ENCODE assay signal across 1 cellular context in the genomic region with DNA sequence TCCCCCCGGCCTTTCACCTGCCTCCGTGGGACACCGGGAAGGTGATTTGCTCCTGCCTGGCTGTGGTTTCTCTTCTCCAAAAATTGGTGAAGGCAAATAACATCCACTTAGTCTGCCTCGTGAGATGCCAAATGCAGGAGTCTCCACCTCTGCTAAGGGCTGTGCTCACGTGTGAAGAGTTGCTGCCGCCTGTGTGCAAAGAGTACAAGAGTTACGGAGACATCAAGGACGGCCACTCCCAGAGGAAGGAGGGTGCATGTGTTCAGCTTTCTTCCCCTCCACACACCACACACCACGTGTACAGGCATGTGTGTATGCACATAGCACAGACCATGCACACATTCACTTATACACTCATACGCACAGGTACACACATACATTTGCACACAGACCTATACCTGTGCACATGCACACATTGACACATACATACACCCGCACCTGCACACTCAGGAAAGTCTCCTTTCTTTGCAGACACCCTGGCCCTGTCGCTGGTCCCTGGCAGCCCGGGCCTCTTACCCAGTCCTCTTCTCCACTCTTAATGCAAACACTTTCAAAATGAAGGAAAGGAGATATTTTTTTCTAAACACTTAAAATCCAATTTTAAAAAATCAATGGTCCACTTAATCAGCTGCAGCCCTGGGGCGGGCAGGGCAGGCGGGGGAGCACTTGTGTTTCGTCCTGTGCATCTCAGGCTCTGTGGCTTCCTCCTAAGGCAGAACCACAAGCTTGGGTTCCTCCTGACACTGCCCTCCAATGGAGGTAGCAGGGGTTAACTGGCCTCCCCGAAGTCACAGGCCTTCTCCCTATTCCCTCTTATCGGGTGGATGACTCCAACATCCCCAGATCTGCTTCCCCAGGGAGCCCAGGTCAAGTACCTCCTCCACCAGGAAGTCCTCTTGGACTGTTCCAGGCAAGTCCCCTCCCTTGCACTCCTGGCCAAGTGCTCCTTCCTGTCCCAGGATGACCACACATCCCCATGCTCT.
TF ChIP-seq lines count a peak whose summit lies in the region.

No MANE protein-coding gene starts in this region.

TF ChIP-seq in H1, 55 proteins besides CTCF, POLR2A, EP300 and RAD21:
- TF ChIP-seq CBX5 (IDR thresholded peaks at IDR 0.05; ENCODE audit: low read depth, low read length): no peak
- TF ChIP-seq TBP (IDR thresholded peaks at IDR 0.05; ENCODE audit: low read depth, low read length): no peak
